Comparison of ENCODE assay signal across 26 cellular contexts in the genomic region with DNA sequence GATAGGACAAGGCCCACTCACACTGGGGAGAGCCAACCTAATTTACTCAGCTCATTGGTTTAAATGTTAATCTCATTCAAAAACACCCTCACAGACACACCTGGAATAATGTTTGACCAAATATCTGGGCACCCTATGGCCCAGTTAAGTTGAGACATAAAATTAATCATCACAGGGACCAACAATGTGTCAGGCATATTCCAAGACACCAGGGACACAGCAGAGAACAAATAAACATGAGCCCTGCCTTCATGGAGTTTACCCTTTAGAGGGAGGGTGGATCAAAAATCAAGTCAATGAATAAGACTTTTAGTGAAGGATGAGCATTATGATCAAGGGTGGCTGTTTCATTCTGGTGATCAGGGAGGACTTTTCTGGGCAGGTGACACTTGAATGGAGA.
"Had no signal": no experiment of that assay in that cellular context is flagged by ENCODE, and none has a peak within 500 bp of the region (broad histone marks: within the 10 kb centered on the region; RNA-seq: fewer than 3 reads in every experiment).

No MANE protein-coding gene starts in this region.

- H3K4me1 ChIP-seq: left lung, lower lobe of right lung, right atrium auricular region, right lobe of liver, tibial nerve, uterus had no signal

- DNase-seq: hippocampal formation; kidney glomerular epithelial cell; left cardiac atrium; left lung; lower lobe of right lung; mammary epithelial cell; mesenchymal stem cell; naive thymus-derived CD8-positive, alpha-beta T cell; ovary; right lobe of liver; stimulated activated CD4-positive, alpha-beta T cell treated with anti-CD3 and anti-CD28 coated beads, Interleukin-1b, Interleukin-23, amount 100 ng/mL, for 48 hours; stimulated activated CD4-positive, alpha-beta T cell treated with anti-CD3 and anti-CD28 coated beads, Interleukin-2, amount 100 ng/mL, for 48 hours; stimulated activated CD4-positive, alpha-beta T cell treated with anti-CD3 and anti-CD28 coated beads, Interleukin-4, amount 100 ng/mL, for 4 hours; stimulated activated CD8-positive, alpha-beta memory T cell treated with anti-CD3 and anti-CD28 coated beads, Interleukin-4, amount 100 ng/mL, for 48 hours; stimulated activated naive CD4-positive, alpha-beta T cell treated with Interleukin-2 at 50 U/mL for 16 hours; stimulated activated naive CD8-positive, alpha-beta T cell treated with anti-CD3 and anti-CD28 coated beads, Interleukin-15, amount 100 ng/mL, for 72 hours; uterus had no signal

- H3K9me3 Mint-ChIP-seq: neural crest cell; stimulated activated memory B cell treated with anti-CD40 and anti-IgM and Interleukin-4, amounts not matched to agents 10 μg/mL and 1 μg/mL and 100 μg/mL, for 72 hours; stimulated activated naive CD8-positive, alpha-beta T cell treated with anti-CD3 and anti-CD28 coated beads, Interleukin-15, amount 100 ng/mL, for 72 hours; type B pancreatic cell had no signal

- H3K36me3 Mint-ChIP-seq: naive thymus-derived CD8-positive, alpha-beta T cell; stimulated activated memory B cell treated with anti-CD40 and anti-IgM and Interleukin-4, amounts not matched to agents 10 μg/mL and 1 μg/mL and 100 μg/mL, for 72 hours; type B pancreatic cell had no signal

- H3K27me3 ChIP-seq: left lung, ovary, right atrium auricular region, right lobe of liver, tibial nerve, uterus had no signal

- H3K27ac ChIP-seq: left lung, lower lobe of right lung, neutrophil, ovary, right atrium auricular region, right lobe of liver, tibial nerve, uterus had no signal

- H3K4me1 Mint-ChIP-seq: naive thymus-derived CD8-positive, alpha-beta T cell; neural crest cell; stimulated activated memory B cell treated with anti-CD40 and anti-IgM and Interleukin-4, amounts not matched to agents 10 μg/mL and 1 μg/mL and 100 μg/mL, for 72 hours; stimulated activated naive CD8-positive, alpha-beta T cell treated with anti-CD3 and anti-CD28 coated beads, Interleukin-15, amount 100 ng/mL, for 72 hours had no signal

- H3K4me3 Mint-ChIP-seq: naive thymus-derived CD8-positive, alpha-beta T cell; nephron; neural crest cell; stimulated activated memory B cell treated with anti-CD40 and anti-IgM and Interleukin-4, amounts not matched to agents 10 μg/mL and 1 μg/mL and 100 μg/mL, for 72 hours; stimulated activated naive CD8-positive, alpha-beta T cell treated with anti-CD3 and anti-CD28 coated beads, Interleukin-15, amount 100 ng/mL, for 72 hours; type B pancreatic cell had no signal

- H3K36me3 ChIP-seq: left lung, lower lobe of right lung, neutrophil, ovary, right atrium auricular region, right lobe of liver, tibial nerve, uterus had no signal

- H3K27ac Mint-ChIP-seq: naive thymus-derived CD8-positive, alpha-beta T cell; progenitor cell of endocrine pancreas; stimulated activated memory B cell treated with anti-CD40 and anti-IgM and Interleukin-4, amounts not matched to agents 10 μg/mL and 1 μg/mL and 100 μg/mL, for 72 hours; stimulated activated naive CD8-positive, alpha-beta T cell treated with anti-CD3 and anti-CD28 coated beads, Interleukin-15, amount 100 ng/mL, for 72 hours; type B pancreatic cell had no signal

- ATAC-seq: left lung; lower lobe of right lung; naive thymus-derived CD8-positive, alpha-beta T cell; right lobe of liver; stimulated activated memory B cell treated with anti-CD40 and anti-IgM and Interleukin-4, amounts not matched to agents 10 μg/mL and 1 μg/mL and 100 μg/mL, for 72 hours; stimulated activated naive CD8-positive, alpha-beta T cell treated with anti-CD3 and anti-CD28 coated beads, Interleukin-15, amount 100 ng/mL, for 72 hours had no signal

- H3K4me3 ChIP-seq: left lung, lower lobe of right lung, ovary, right atrium auricular region, right lobe of liver, smooth muscle cell, tibial nerve, uterus had no signal
